Comparison of ENCODE assay signal across 12 cellular contexts in genomic region chr4:120769227-120769626, GRCh38.
DNase-seq lines count a peak whose midpoint lies in the region; ATAC-seq and TF ChIP-seq lines count a peak whose summit lies in the region.
"Had no signal": no experiment of that assay in that cellular context is flagged by ENCODE, and none has a peak within 500 bp of the region (broad histone marks: within the 10 kb centered on the region; RNA-seq: fewer than 3 reads in every experiment).

No MANE protein-coding gene starts in this region.

- H4K91ac ChIP-seq in mesenchymal stem cell (ENCODE audit: low read length), result no peak overlapping the region

- H3K27ac ChIP-seq in AG04450 (ENCODE audit: low read depth, low read length) (no peak overlapping the region), mammary epithelial cell (ENCODE audit: insufficient read depth, low read depth, low read length) (no peak overlapping the region), mesenchymal stem cell (ENCODE audit: low read length, poor library complexity, severe bottlenecking) (no peak overlapping the region), lower lobe of right lung (no peak overlapping the region)

- H2BK120ac ChIP-seq in mesenchymal stem cell (ENCODE audit: low read depth, low read length), result no peak overlapping the region

- H3K79me2 ChIP-seq in mammary epithelial cell (ENCODE audit: insufficient read depth, low read length), result no peaks in the 10 kb centered on the region

- intact Hi-C loops in mammary epithelial cell (cut with micrococcal nuclease), result no loop called here
- intact Hi-C loops in lower lobe of right lung (cut with DNase I), result no loop called here

- H3K36me3 ChIP-seq in mammary epithelial cell (ENCODE audit: insufficient read depth, low read length), result no peaks in the 10 kb centered on the region
- no peaks in the 10 kb centered on the region for H3K36me3 ChIP-seq in mesenchymal stem cell (ENCODE audit: control insufficient read depth in 1 of 2, insufficient read depth in 2 of 2, low read depth in 1 of 2, low read length in 2 of 2)
- H3K36me3 ChIP-seq in lower lobe of right lung, result no peaks in the 10 kb centered on the region

- H2BK12ac ChIP-seq in mesenchymal stem cell (ENCODE audit: low read length in 2 of 2), result no peak overlapping the region

- H3K4me1 ChIP-seq in mammary epithelial cell (ENCODE audit: insufficient read depth, low read length) (no peaks in the 10 kb centered on the region), mesenchymal stem cell (ENCODE audit: control insufficient read depth, insufficient read depth, low read depth, low read length) (peaks cover 2% of the 10 kb centered on the region), lower lobe of right lung (no peaks in the 10 kb centered on the region)

- H2BK5ac ChIP-seq in mesenchymal stem cell (ENCODE audit: low read depth, low read length, poor library complexity, severe bottlenecking), result no peak overlapping the region

- no peak overlapping the region for H3K9ac ChIP-seq in mammary epithelial cell (ENCODE audit: insufficient read depth, low read length)
- H3K9ac ChIP-seq in mesenchymal stem cell (ENCODE audit: low read length), result no peak overlapping the region

- H4K8ac ChIP-seq in mesenchymal stem cell (ENCODE audit: low read length), result no peak overlapping the region

- H4K20me1 ChIP-seq in mammary epithelial cell (ENCODE audit: insufficient read depth, low read length), result no peaks in the 10 kb centered on the region

- 35% methylated on average over 4 of the region's 4 CpGs for WGBS in mammary epithelial cell (ENCODE audit: low coverage, missing lambda C conversion rate)
- WGBS in mesenchymal stem cell, result 2% methylated on average over 4 of the region's 4 CpGs

- H2BK15ac ChIP-seq in mesenchymal stem cell (ENCODE audit: low read depth, poor library complexity, severe bottlenecking), result no peak overlapping the region

- H3K4me2 ChIP-seq in mammary epithelial cell (ENCODE audit: insufficient read depth, low read depth, low read length) (no peak overlapping the region), mesenchymal stem cell (ENCODE audit: low read length, poor library complexity, severe bottlenecking) (no peak overlapping the region)

- ATAC-seq in lower lobe of right lung, result no peak
- ATAC-seq: activated T-cell treated with anti-CD3 and anti-CD28 coated beads, Interleukin-2, amount 50 U/mL, for 72 hours had no signal

- H3K4me3 ChIP-seq in AG04450 (ENCODE audit: low read depth, low read length) (no peak overlapping the region), mammary epithelial cell (replicated peaks in 1 of 3; ENCODE audit: insufficient read depth in 1 of 3, low read depth in 2 of 3, low read length in 3 of 3) (no peak overlapping the region), mesenchymal stem cell (ENCODE audit: insufficient read depth in 1 of 2, low read depth in 1 of 2, low read length in 2 of 2) (no peak overlapping the region), lower lobe of right lung (no peak overlapping the region)

- TF ChIP-seq CTCF in AG04450 (IDR thresholded peaks at IDR 0.05; ENCODE audit: low read depth, low read length) (no peak), mammary epithelial cell (conservative IDR thresholded peaks at IDR 0.05 in 1 of 2, IDR thresholded peaks at IDR 0.05 in 1 of 2; ENCODE audit: extremely low read depth in 1 of 2, insufficient read depth in 1 of 2, low read depth in 1 of 2, low read length in 2 of 2) (no peak), lower lobe of right lung (IDR thresholded peaks at IDR 0.05) (no peak)

- DNase-seq in AG04450 (ENCODE audit: low read depth, low spot score) (peak; percentile 82), HS-5 (ENCODE audit: low read depth) (peak; percentile 24), mammary epithelial cell (peak; percentile 1), mesenchymal stem cell (peak; percentile 91), SHP77 (lab: John Stamatoyannopoulos, UW) (no peak), NCI-H187 (lab: John Stamatoyannopoulos, UW) (no peak), lower lobe of right lung (no peak)
- DNase-seq in stimulated activated naive CD4-positive, alpha-beta T cell treated with Interleukin-2 at 50 U/mL for 16 hours (lab: John Stamatoyannopoulos, UW), result no peak
- DNase-seq: activated CD4-positive, alpha-beta T cell treated with anti-CD3 and anti-CD28 coated beads for 1 hour; activated T-cell treated with anti-CD3 and anti-CD28 coated beads, Interleukin-2, amount 50 U/mL, for 72 hours; AML-193; NCI-H1105 had no signal

- BruUV-seq in mammary epithelial cell (replicated peaks; lab: Mats Ljungman, UMichigan), result no TSS peak

- no peak overlapping the region for H2AK5ac ChIP-seq in mesenchymal stem cell (ENCODE audit: low read length, severe bottlenecking)

- H2AFZ ChIP-seq in mammary epithelial cell (ENCODE audit: low read depth, low read length) (no peak overlapping the region), mesenchymal stem cell (ENCODE audit: low read depth, low read length) (no peak overlapping the region)

- CTCF ChIA-PET in AG04450 (lab: Charles Lee), result no interaction called here
- CTCF ChIA-PET in mammary epithelial cell (lab: Charles Lee; ENCODE audit: low non-redundant PET), result no interaction called here

- dilution Hi-C loops in mammary epithelial cell (cut with HindIII; ENCODE audit: low sequenced_read_pairs), result no loop called here

- H3K79me1 ChIP-seq in mesenchymal stem cell (replicated peaks; ENCODE audit: low read length, poor library complexity, severe bottlenecking), result no peaks in the 10 kb centered on the region

- H3K27me3 ChIP-seq in AG04450 (ENCODE audit: control insufficient read depth, insufficient read depth, low read length) (no peaks in the 10 kb centered on the region), mammary epithelial cell (ENCODE audit: insufficient read depth, low read length) (no peaks in the 10 kb centered on the region), mesenchymal stem cell (ENCODE audit: control insufficient read depth in 1 of 2, insufficient read depth in 1 of 2, low read length in 2 of 2) (no peaks in the 10 kb centered on the region), lower lobe of right lung (ENCODE audit: low read depth) (no peaks in the 10 kb centered on the region)

- H3K18ac ChIP-seq in mesenchymal stem cell (ENCODE audit: low read depth in 1 of 2, low read length in 2 of 2), result no peak overlapping the region

- H3K14ac ChIP-seq in mesenchymal stem cell (ENCODE audit: low read length in 2 of 2), result no peak overlapping the region

- in situ Hi-C loops in mammary epithelial cell (cut with MboI; ENCODE audit: low sequenced_read_pairs in 2 of 2), result no loop called here

- no peak overlapping the region for H3K4ac ChIP-seq in mesenchymal stem cell (ENCODE audit: low read depth in 1 of 2, low read length in 2 of 2)

- no peaks in the 10 kb centered on the region for H3K9me3 ChIP-seq in AG04450 (ENCODE audit: control insufficient read depth, insufficient read depth, low read length)
- H3K9me3 ChIP-seq in mammary epithelial cell (replicated peaks; ENCODE audit: insufficient read depth, low read length), result no peaks in the 10 kb centered on the region
- no peaks in the 10 kb centered on the region for H3K9me3 ChIP-seq in mesenchymal stem cell (ENCODE audit: control insufficient read depth, low read length)
- H3K9me3 ChIP-seq in lower lobe of right lung, result no peaks in the 10 kb centered on the region

- no peak overlapping the region for H3K23ac ChIP-seq in mesenchymal stem cell (ENCODE audit: low read length in 2 of 2)

- POLR2A ChIA-PET in AG04450 (lab: Yijun Ruan, JAX), result no interaction called here

Comparison
In these comparisons a context has a peak if more than half of its experiments do, and no peak if none do; other contexts are left out.
1. DNase-seq: peak in AG04450 (single experiment), HS-5 (single experiment), mammary epithelial cell (single experiment) and mesenchymal stem cell (single experiment); none in stimulated activated naive CD4-positive, alpha-beta T cell treated with Interleukin-2 at 50 U/mL for 16 hours (single experiment), SHP77 (0 of 2), NCI-H187 (0 of 2) and lower lobe of right lung (single experiment).